ENCODE assay signal across 8 cellular contexts in the genomic region with DNA sequence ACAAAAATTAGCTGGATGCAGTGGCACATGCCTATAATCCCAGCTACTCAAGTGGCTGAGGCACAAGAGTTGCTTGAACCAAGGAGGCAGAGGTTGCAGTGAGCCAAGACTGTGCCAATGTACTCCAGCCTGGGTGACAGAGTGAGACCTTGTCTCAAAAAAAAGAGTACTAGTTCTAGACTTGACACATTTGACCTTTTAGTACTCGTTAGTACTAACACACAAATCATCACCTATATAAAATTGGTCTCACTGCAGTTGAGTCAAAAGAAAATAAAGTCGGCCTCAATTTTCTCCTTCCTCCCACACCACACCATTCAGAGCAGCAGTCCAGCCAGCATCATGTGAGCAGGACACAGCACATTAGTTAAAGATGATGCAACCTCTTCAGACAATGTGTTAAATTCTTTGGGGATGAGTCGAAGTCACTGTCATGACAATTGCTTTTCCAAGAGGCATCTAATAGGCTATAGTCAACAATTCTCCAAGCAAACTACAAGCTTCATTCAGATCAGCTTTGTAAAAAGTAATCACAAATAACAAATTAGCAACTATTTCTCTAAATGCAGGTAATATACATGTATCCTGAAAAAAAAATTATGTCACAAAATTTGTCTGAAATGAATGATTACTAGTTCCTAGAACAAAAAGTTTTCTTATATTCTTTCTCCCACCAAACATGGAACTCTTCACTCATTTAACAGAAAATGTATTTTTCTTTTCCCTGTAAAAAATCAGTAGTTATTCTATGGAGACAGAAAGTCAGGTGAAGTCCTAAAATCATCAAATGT. TPM values are rescaled to one million over a fixed set of nuclear protein-coding genes. Genes with fewer than 3 reads are reported as not detected.
DNase-seq lines count a peak whose midpoint lies in the region; ATAC-seq and TF ChIP-seq lines count a peak whose summit lies in the region.

No MANE protein-coding gene starts in this region.

- peak; percentile 82 for DNase-seq in Daoy (ENCODE audit: low read depth)
- DNase-seq in NCI-H2029 (lab: John Stamatoyannopoulos, UW): peak; percentile 66
- DNase-seq in dermis microvascular lymphatic vessel endothelial cell (ENCODE audit: low read depth in 2 of 2): peak; percentile 91 to 93
- DNase-seq in medulla oblongata (ENCODE audit: extremely low spot score): peak; percentile 43
- DNase-seq in GM20000 (ENCODE audit: low spot score): no peak

- ATAC-seq in GM19035 (IDR thresholded peaks at IDR 0.05; ENCODE audit: unreplicated experiment) (no peak), HG02973 (IDR thresholded peaks at IDR 0.05; ENCODE audit: unreplicated experiment) (no peak), GM19467 (IDR thresholded peaks at IDR 0.05; ENCODE audit: unreplicated experiment) (no peak)

- no peak for TF ChIP-seq CTCF in GM20000 (IDR thresholded peaks at IDR 0.05; ENCODE audit: extremely low read depth, missing control alignments)

RNA-seq across cellular contexts. Expression of a gene that starts 55.6 kb away (rescaled TPM):
- total RNA-seq in Daoy (2014; rRNA removed; shearing (Covaris generic)): 38.2 and 41.7 TPM in 2 replicates
- total RNA-seq in dermis microvascular lymphatic vessel endothelial cell: 22.6 and 28.7 TPM in 2 replicates
